In the genomic region with DNA sequence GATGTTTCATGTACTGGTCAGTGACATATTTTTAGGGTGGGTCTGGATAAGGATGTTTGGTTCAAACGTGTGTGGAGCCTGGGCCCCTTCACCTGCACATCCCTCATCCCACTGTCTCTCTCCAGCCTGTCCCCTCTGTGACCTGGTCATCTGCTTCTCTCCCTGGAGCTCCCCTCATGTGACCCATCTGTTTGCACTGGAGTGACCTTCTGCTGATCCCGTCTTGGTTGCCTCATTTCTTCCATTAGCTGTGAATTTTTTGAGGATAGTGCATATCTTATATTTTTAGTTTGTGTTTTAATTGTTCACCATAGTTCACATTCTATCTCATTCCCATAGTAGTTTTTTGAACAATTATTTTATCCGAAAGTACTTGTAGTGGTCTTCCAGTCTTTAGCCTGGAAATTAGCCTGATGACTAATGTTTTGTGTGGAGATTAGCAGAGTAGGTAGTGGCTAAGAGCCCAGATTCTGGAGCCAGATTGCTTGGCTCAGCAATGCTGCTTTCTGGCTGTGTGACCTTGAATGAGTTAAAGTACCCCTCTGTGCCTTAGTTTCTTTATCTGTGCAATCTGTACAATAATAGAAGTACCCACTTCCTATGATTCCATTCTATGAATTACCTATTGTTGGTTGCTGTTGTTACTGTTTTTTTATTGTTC, we compare ENCODE assay signal across 15 cellular contexts.
DNase-seq lines count a peak whose midpoint lies in the region; ATAC-seq and TF ChIP-seq lines count a peak whose summit lies in the region.
"Had no signal": no experiment of that assay in that cellular context is flagged by ENCODE, and none has a peak within 500 bp of the region (broad histone marks: within the 10 kb centered on the region; RNA-seq: fewer than 3 reads in every experiment).

No MANE protein-coding gene starts in this region.

- WGBS in heart right ventricle, 2 donors: 35 to 52% methylated on average over 3 of the region's 3 CpGs
- WGBS in testis, 2 donors: 46 to 48% methylated on average over 3 of the region's 3 CpGs

- H3K9me3 Mint-ChIP-seq in stimulated activated effector memory CD8-positive, alpha-beta T cell treated with anti-CD3 and anti-CD28 coated beads, Interleukin-12 subunit alpha, Interleukin-12 subunit beta, amount 100 ng/mL, for 72 hours: peaks cover 2% of the 10 kb centered on the region
- H3K9me3 Mint-ChIP-seq: HFFc6, neural crest cell had no signal

- intact Hi-C loops in heart right ventricle (cut with DNase I): loop anchor here in 4 of 10 donors (5.0 to 10.0 kb wide), 2 partner anchors 251 to 254 kb away; a partner anchor contains a TSS
- intact Hi-C loops in testis (cut with DNase I; ENCODE audit: low total_unique reads): loop anchor here (5.0 kb wide), 1 partner anchor 254 kb away; a partner anchor contains a TSS

- DNase-seq in HT1080 (ENCODE audit: low read depth) (peak; percentile 11), astrocyte of the spinal cord (ENCODE audit: low read depth, low spot score) (peak; percentile 72), heart right ventricle (peak in 1 of 2 donors; percentile 21), osteoblast (ENCODE audit: insufficient read length, low spot score, missing footprints) (no peak), epidermal melanocyte (ENCODE audit: insufficient read length, low spot score) (no peak), testis (no peak), NCI-H774 (lab: John Stamatoyannopoulos, UW) (no peak)
- no peak for DNase-seq in stimulated activated effector memory CD8-positive, alpha-beta T cell treated with anti-CD3 and anti-CD28 coated beads, Interleukin-12 subunit alpha, Interleukin-12 subunit beta, amount 100 ng/mL, for 72 hours (ENCODE audit: low spot score in 2 of 2)
- DNase-seq: BE2C, DMS53, HFFc6, OCI-M1, T-helper 1 cell had no signal

- in situ Hi-C loops in astrocyte of the spinal cord (cut with HindIII; ENCODE audit: low sequenced_read_pairs): no loop called here

- no peak overlapping the region for H3K4me3 Mint-ChIP-seq in stimulated activated effector memory CD8-positive, alpha-beta T cell treated with anti-CD3 and anti-CD28 coated beads, Interleukin-12 subunit alpha, Interleukin-12 subunit beta, amount 100 ng/mL, for 72 hours
- H3K4me3 Mint-ChIP-seq: HFFc6, neural crest cell, type B pancreatic cell had no signal

- H3K27ac Mint-ChIP-seq in stimulated activated effector memory CD8-positive, alpha-beta T cell treated with anti-CD3 and anti-CD28 coated beads, Interleukin-12 subunit alpha, Interleukin-12 subunit beta, amount 100 ng/mL, for 72 hours: no peak overlapping the region
- H3K27ac Mint-ChIP-seq: HFFc6, type B pancreatic cell had no signal

- H3K4me1 ChIP-seq in heart right ventricle: peaks cover 3 to 69% (median 35%) of the 10 kb centered on the region in 9 donors
- peaks cover 21% of the 10 kb centered on the region for H3K4me1 ChIP-seq in osteoblast (ENCODE audit: insufficient read depth, low read length)
- peaks cover 35% of the 10 kb centered on the region for H3K4me1 ChIP-seq in testis
- H3K4me1 ChIP-seq: BE2C had no signal

- peak; percentile 25 to 72 (median 64) for ATAC-seq in heart right ventricle
- peak; percentile 24 for ATAC-seq in stimulated activated effector memory CD8-positive, alpha-beta T cell treated with anti-CD3 and anti-CD28 coated beads, Interleukin-12 subunit alpha, Interleukin-12 subunit beta, amount 100 ng/mL, for 72 hours

- H3K36me3 Mint-ChIP-seq in stimulated activated effector memory CD8-positive, alpha-beta T cell treated with anti-CD3 and anti-CD28 coated beads, Interleukin-12 subunit alpha, Interleukin-12 subunit beta, amount 100 ng/mL, for 72 hours: no peaks in the 10 kb centered on the region
- H3K36me3 Mint-ChIP-seq: type B pancreatic cell had no signal

- H3K36me3 ChIP-seq in heart right ventricle (no peaks in the 10 kb centered on the region), osteoblast (ENCODE audit: insufficient read depth, low read length) (no peaks in the 10 kb centered on the region), testis (ENCODE audit: low read depth, missing control alignments) (no peaks in the 10 kb centered on the region)
- H3K36me3 ChIP-seq: BE2C had no signal

- H3K79me2 ChIP-seq in osteoblast (ENCODE audit: insufficient read depth, low read length): no peaks in the 10 kb centered on the region

- H3K27ac ChIP-seq in heart right ventricle (peak overlapping the region in 9 of 10 donors; percentile 1 to 60 (median 24)), osteoblast (ENCODE audit: low read depth, low read length) (no peak overlapping the region), testis (peak overlapping the region in 1 of 2 donors; percentile 29)

- no peak overlapping the region for H3K4me2 ChIP-seq in osteoblast (ENCODE audit: insufficient read depth, low read length)

- TF ChIP-seq POLR2A in testis (IDR thresholded peaks at IDR 0.05): no peak

- H4K20me1 ChIP-seq in osteoblast (ENCODE audit: insufficient read depth, low read length): no peaks in the 10 kb centered on the region

- no peak overlapping the region for H2AFZ ChIP-seq in osteoblast (ENCODE audit: low read length)

- TF ChIP-seq CTCF in astrocyte of the spinal cord (IDR thresholded peaks at IDR 0.05; ENCODE audit: low read depth, low read length) (no peak), heart right ventricle (IDR thresholded peaks at IDR 0.05) (no peak), osteoblast (IDR thresholded peaks at IDR 0.05; ENCODE audit: extremely low read depth, low read depth, low read length) (no peak), testis (IDR thresholded peaks at IDR 0.05) (no peak)

- H3K9me3 ChIP-seq in heart right ventricle: no peaks in the 10 kb centered on the region
- H3K9me3 ChIP-seq in osteoblast (ENCODE audit: low read depth, low read length): no peaks in the 10 kb centered on the region
- H3K9me3 ChIP-seq in testis: no peaks in the 10 kb centered on the region
- H3K9me3 ChIP-seq: BE2C had no signal

- H3K4me3 ChIP-seq in astrocyte of the spinal cord (ENCODE audit: low read depth, low read length) (no peak overlapping the region), heart right ventricle (no peak overlapping the region), osteoblast (ENCODE audit: insufficient read depth, low read length) (no peak overlapping the region), testis (no peak overlapping the region)

- H3K4me1 Mint-ChIP-seq in stimulated activated effector memory CD8-positive, alpha-beta T cell treated with anti-CD3 and anti-CD28 coated beads, Interleukin-12 subunit alpha, Interleukin-12 subunit beta, amount 100 ng/mL, for 72 hours: no peaks in the 10 kb centered on the region

- H3K27me3 ChIP-seq in heart right ventricle: no peaks in the 10 kb centered on the region
- peaks cover 18% of the 10 kb centered on the region for H3K27me3 ChIP-seq in osteoblast (ENCODE audit: insufficient read depth, low read length)
- no peaks in the 10 kb centered on the region for H3K27me3 ChIP-seq in testis
- H3K27me3 ChIP-seq: BE2C had no signal

Comparison
In these comparisons a context has a peak if more than half of its experiments do, and no peak if none do; other contexts are left out.
1. DNase-seq: peak in HT1080 (single experiment) and astrocyte of the spinal cord (single experiment); none in stimulated activated effector memory CD8-positive, alpha-beta T cell treated with anti-CD3 and anti-CD28 coated beads, Interleukin-12 subunit alpha, Interleukin-12 subunit beta, amount 100 ng/mL, for 72 hours (0 of 2), osteoblast (single experiment), epidermal melanocyte (single experiment), testis (single experiment) and NCI-H774 (single experiment).